In the genomic region with DNA sequence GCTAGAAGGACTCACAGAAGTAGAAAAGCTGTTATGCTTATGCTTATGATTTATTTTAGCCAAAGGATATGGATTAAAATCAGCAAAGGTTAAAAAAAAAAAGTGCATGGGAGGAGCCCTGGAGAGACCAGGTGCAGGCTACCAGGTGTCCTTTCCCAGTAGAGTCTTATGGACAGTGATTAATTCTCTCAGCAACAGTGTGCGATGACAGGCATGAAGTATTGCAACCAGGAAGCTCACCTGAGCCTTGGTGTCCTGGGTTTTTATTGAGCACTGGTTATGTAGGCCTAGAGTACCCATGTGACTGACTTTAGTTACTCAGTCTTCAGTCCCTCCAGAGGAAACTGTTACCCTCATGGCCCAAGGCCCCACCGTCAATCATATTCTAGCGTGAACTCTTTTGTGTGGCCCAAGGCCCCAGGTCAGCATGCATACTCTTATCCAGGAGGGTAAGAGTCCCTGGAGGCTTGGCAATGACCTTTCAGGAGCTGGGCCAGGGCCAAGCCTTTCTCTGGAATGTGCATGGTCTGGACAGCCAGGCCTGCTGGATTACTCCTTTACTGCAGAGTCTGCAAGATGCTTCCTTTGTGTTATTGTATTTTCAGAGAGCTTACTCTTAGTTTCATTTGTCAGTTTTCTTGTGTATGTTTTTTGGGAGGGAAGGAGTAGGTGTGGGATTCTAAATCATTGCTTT, we compare ENCODE assay signal across 27 cellular contexts.
DNase-seq lines count a peak whose midpoint lies in the region; ATAC-seq lines count a peak whose summit lies in the region.
"Had no signal": no experiment of that assay in that cellular context is flagged by ENCODE, and none has a peak within 500 bp of the region (broad histone marks: within the 10 kb centered on the region; RNA-seq: fewer than 3 reads in every experiment).

No MANE protein-coding gene starts in this region.

- no peak overlapping the region for H3K14ac ChIP-seq in trophoblast cell (ENCODE audit: low read length)

- H3K27me3 ChIP-seq in trophoblast cell (ENCODE audit: insufficient read depth, low read length), result no peaks in the 10 kb centered on the region
- H3K27me3 ChIP-seq: foreskin keratinocyte, hepatocyte, ovary had no signal

- H3K4ac ChIP-seq in trophoblast cell (ENCODE audit: low read depth, low read length), result no peak overlapping the region

- no peak overlapping the region for H3K4me3 ChIP-seq in trophoblast cell (ENCODE audit: low read depth, low read length)
- H3K4me3 ChIP-seq: hepatocyte, ovary had no signal

- no peaks in the 10 kb centered on the region for H3K79me1 ChIP-seq in trophoblast cell (ENCODE audit: low read length)

- peaks cover 1% of the 10 kb centered on the region for H3K9me3 ChIP-seq in trophoblast cell (ENCODE audit: insufficient read depth, low read depth, low read length)
- H3K9me3 ChIP-seq: ovary had no signal

- H3K18ac ChIP-seq in trophoblast cell (ENCODE audit: low read length), result no peak overlapping the region

- no peak overlapping the region for H3K23ac ChIP-seq in trophoblast cell (ENCODE audit: low read length)

- peak; percentile 85 for ATAC-seq in Right ventricle myocardium superior (ENCODE audit: poor library complexity)
- ATAC-seq in HG03442 (IDR thresholded peaks at IDR 0.05; ENCODE audit: unreplicated experiment), result no peak
- ATAC-seq in GM21619 (IDR thresholded peaks at IDR 0.05; ENCODE audit: unreplicated experiment), result no peak
- ATAC-seq: foreskin keratinocyte had no signal

- no peak overlapping the region for H3K9ac ChIP-seq in trophoblast cell (ENCODE audit: low read length)

- no peak overlapping the region for H2BK12ac ChIP-seq in trophoblast cell (ENCODE audit: low read length)

- H2AFZ ChIP-seq in trophoblast cell (ENCODE audit: insufficient read depth, low read length, poor library complexity), result no peak overlapping the region
- H2AFZ ChIP-seq: hepatocyte had no signal

- H4K91ac ChIP-seq in trophoblast cell (ENCODE audit: low read depth, low read length), result no peak overlapping the region

- H3K27ac ChIP-seq in trophoblast cell (ENCODE audit: low read depth, low read length), result no peak overlapping the region
- H3K27ac ChIP-seq: foreskin keratinocyte, hepatocyte, ovary, RWPE1 had no signal

- peak; percentile 62 for DNase-seq in Right ventricle myocardium superior
- no peak for DNase-seq in cardiac septum (ENCODE audit: low spot score)
- peak; percentile 15 for DNase-seq in foreskin melanocyte
- peak; percentile 30 to 53 for DNase-seq in trophoblast cell
- no peak for DNase-seq in putamen (ENCODE audit: low spot score)
- no peak for DNase-seq in stimulated activated CD4-positive, alpha-beta T cell treated with anti-CD3 and anti-CD28 coated beads, Interleukin-15, amount 100 ng/mL, for 24 hours
- DNase-seq: activated CD4-positive, alpha-beta T cell treated with anti-CD3 and anti-CD28 coated beads, Interleukin-2, amount 50 U/mL, for 4 hours; activated CD4-positive, CD25-positive, alpha-beta regulatory T cell; activated CD8-positive, alpha-beta memory T cell treated with anti-CD3 and anti-CD28 coated beads, Interleukin-2, amount 50 U/mL, for 48 hours; CD8-positive, alpha-beta memory T cell; DMS79; effector CD4-positive, alpha-beta T cell; erythroblast; immature natural killer cell; Karpas-422; NCI-H1092; NCI-H1930; NCI-H69; nephron progenitor cell; ovary; stimulated activated CD4-positive, alpha-beta T cell treated with anti-CD3 and anti-CD28 coated beads, Interleukin-1b, Interleukin-23, amount 100 ng/mL, for 48 hours; T-helper 9 cell had no signal

- H3K4me2 ChIP-seq in trophoblast cell (ENCODE audit: low read length), result no peak overlapping the region
- H3K4me2 ChIP-seq: hepatocyte had no signal

- H2BK120ac ChIP-seq in trophoblast cell (ENCODE audit: insufficient read depth, low read length, poor library complexity), result no peak overlapping the region

- no peak overlapping the region for H4K12ac ChIP-seq in trophoblast cell (ENCODE audit: low read depth, low read length)

- no peak overlapping the region for H2BK5ac ChIP-seq in trophoblast cell (ENCODE audit: low read depth, low read length, poor library complexity)

- H3K36me3 ChIP-seq in trophoblast cell (ENCODE audit: control insufficient read depth in 1 of 2, insufficient read depth in 2 of 2, low read length in 2 of 2), result no peaks in the 10 kb centered on the region
- H3K36me3 ChIP-seq: ovary had no signal

- no CpG with 5 or more reads among the region's 3 CpGs for WGBS in trophoblast cell (ENCODE audit: extremely low coverage, insufficient coverage, insufficient read length)

- H3K79me2 ChIP-seq in trophoblast cell (ENCODE audit: control insufficient read depth, insufficient read depth, low read length, poor library complexity), result no peaks in the 10 kb centered on the region
- H3K79me2 ChIP-seq: hepatocyte had no signal

- H2AK5ac ChIP-seq in trophoblast cell (ENCODE audit: low read length), result no peak overlapping the region

- H3K4me1 ChIP-seq in trophoblast cell (ENCODE audit: control insufficient read depth in 1 of 2, insufficient read depth in 2 of 2, low read length in 2 of 2), result no peaks in the 10 kb centered on the region
- H3K4me1 ChIP-seq: foreskin keratinocyte had no signal

- intact Hi-C loops in Right ventricle myocardium superior (cut with DNase I) (no loop called here), cardiac septum (cut with DNase I) (no loop called here)

- no peak overlapping the region for H4K8ac ChIP-seq in trophoblast cell (ENCODE audit: low read depth, low read length)

Comparison
In these comparisons a context has a peak if more than half of its experiments do, and no peak if none do; other contexts are left out.
1. DNase-seq: peak in Right ventricle myocardium superior (single experiment), foreskin melanocyte (single experiment) and trophoblast cell (2 of 2); none in cardiac septum (single experiment), putamen (single experiment) and stimulated activated CD4-positive, alpha-beta T cell treated with anti-CD3 and anti-CD28 coated beads, Interleukin-15, amount 100 ng/mL, for 24 hours (single experiment).